In genomic region chr7:27689045-27689877, GRCh38 we compare ENCODE assay signal across 9 cellular contexts. TPM values are rescaled to one million over a fixed set of nuclear protein-coding genes. Genes with fewer than 3 reads are reported as not detected.
DNase-seq lines count a peak whose midpoint lies in the region; ATAC-seq and TF ChIP-seq lines count a peak whose summit lies in the region.
"Had no signal": no experiment of that assay in that cellular context is flagged by ENCODE, and none has a peak within 500 bp of the region (broad histone marks: within the 10 kb centered on the region; RNA-seq: fewer than 3 reads in every experiment).

No MANE protein-coding gene starts in this region.

- CTCF ChIA-PET in activated CD4-positive, alpha-beta T cell treated with anti-CD3 and anti-CD28 coated beads, Interleukin-2, amount 10 ng/mL, durations not matched to agents 7 days and 5 days (lab: Charles Lee): no interaction called here

- no peaks in the 10 kb centered on the region for H3K4me1 Mint-ChIP-seq in activated CD4-positive, alpha-beta T cell treated with anti-CD3 and anti-CD28 coated beads, Interleukin-2, amount 10 ng/mL, durations not matched to agents 7 days and 5 days
- H3K4me1 Mint-ChIP-seq in immature natural killer cell: no peaks in the 10 kb centered on the region

- no peaks in the 10 kb centered on the region for H3K27me3 ChIP-seq in thyroid gland

- H3K4me3 Mint-ChIP-seq in activated CD4-positive, alpha-beta T cell treated with anti-CD3 and anti-CD28 coated beads, Interleukin-2, amount 10 ng/mL, durations not matched to agents 7 days and 5 days: no peak overlapping the region
- H3K4me3 Mint-ChIP-seq in immature natural killer cell: no peak overlapping the region

- H3K9me3 Mint-ChIP-seq in activated CD4-positive, alpha-beta T cell treated with anti-CD3 and anti-CD28 coated beads, Interleukin-2, amount 10 ng/mL, durations not matched to agents 7 days and 5 days: no peaks in the 10 kb centered on the region
- peaks cover 0 to 6% (median 3%) of the 10 kb centered on the region in 6 donors for H3K9me3 Mint-ChIP-seq in immature natural killer cell

- no peak overlapping the region for H3K27ac ChIP-seq in thyroid gland
- H3K27ac ChIP-seq: parathyroid adenoma had no signal

- TF ChIP-seq POLR2A in GM18505 (IDR thresholded peaks at IDR 0.05; ENCODE audit: borderline replicate concordance, extremely low read depth, insufficient read depth, insufficient read length) (no peak), thyroid gland (IDR thresholded peaks at IDR 0.05) (no peak)

- H3K9me3 ChIP-seq in thyroid gland: no peaks in the 10 kb centered on the region

- peaks cover 15% of the 10 kb centered on the region for H3K27me3 Mint-ChIP-seq in activated CD4-positive, alpha-beta T cell treated with anti-CD3 and anti-CD28 coated beads, Interleukin-2, amount 10 ng/mL, durations not matched to agents 7 days and 5 days
- peaks cover 0 to 9% (median 8%) of the 10 kb centered on the region in 3 donors for H3K27me3 Mint-ChIP-seq in immature natural killer cell (ENCODE audit: low read depth in 3 of 3)

- peak in 1 of 6 experiments; percentile 14 for TF ChIP-seq CTCF in thyroid gland (IDR thresholded peaks at IDR 0.05)

- POLR2A ChIA-PET in activated CD4-positive, alpha-beta T cell treated with anti-CD3 and anti-CD28 coated beads, Interleukin-2, amount 10 ng/mL, durations not matched to agents 7 days and 5 days (lab: Charles Lee): no interaction called here

- ATAC-seq in GM18505 (IDR thresholded peaks at IDR 0.05; ENCODE audit: unreplicated experiment): no peak

- H3K27ac Mint-ChIP-seq in activated CD4-positive, alpha-beta T cell treated with anti-CD3 and anti-CD28 coated beads, Interleukin-2, amount 10 ng/mL, durations not matched to agents 7 days and 5 days: no peak overlapping the region
- no peak overlapping the region for H3K27ac Mint-ChIP-seq in immature natural killer cell

- no peaks in the 10 kb centered on the region for H3K4me1 ChIP-seq in thyroid gland
- H3K4me1 ChIP-seq: parathyroid adenoma had no signal

- no peaks in the 10 kb centered on the region for H3K36me3 Mint-ChIP-seq in activated CD4-positive, alpha-beta T cell treated with anti-CD3 and anti-CD28 coated beads, Interleukin-2, amount 10 ng/mL, durations not matched to agents 7 days and 5 days (ENCODE audit: low read depth)
- H3K36me3 Mint-ChIP-seq in immature natural killer cell: peaks cover 0 to 6% (median 0%) of the 10 kb centered on the region in 3 donors

- WGBS in thyroid gland, 2 donors: 86 to 88% methylated on average over 4 of the region's 4 CpGs

- intact Hi-C loops in thyroid gland (cut with DNase I): no loop called here

- DNase-seq in NCI-H748 (lab: John Stamatoyannopoulos, UW; ENCODE audit: unreplicated experiment) (peak; percentile 33), NCI-H748 treated with DMSO at 0.1 percent for 48 hours (lab: John Stamatoyannopoulos, UW) (no peak), immature natural killer cell (peak in 2 of 3 donors; percentile 2 to 13), NCI-H187 treated with DMSO at 0.1 percent for 48 hours (lab: John Stamatoyannopoulos, UW) (no peak), thyroid gland (no peak)
- DNase-seq in activated CD4-positive, alpha-beta T cell treated with anti-CD3 and anti-CD28 coated beads, Interleukin-2, amount 10 ng/mL, durations not matched to agents 7 days and 5 days: peak; percentile 8

- no peaks in the 10 kb centered on the region for H3K36me3 ChIP-seq in thyroid gland

- TF ChIP-seq RAD21 in Ishikawa (IDR thresholded peaks at IDR 0.05; ENCODE audit: low read depth): peak; percentile 83

- TF ChIP-seq EP300 in Ishikawa (IDR thresholded peaks at IDR 0.05; ENCODE audit: borderline replicate concordance): no peak

- H3K4me3 ChIP-seq in thyroid gland (replicated peaks in 1 of 3): no peak overlapping the region

TF ChIP-seq in Ishikawa, 13 proteins besides CTCF, POLR2A, EP300 and RAD21:
- TF ChIP-seq USF1 (IDR thresholded peaks at IDR 0.05) (no peak), CEBPB (IDR thresholded peaks at IDR 0.05) (no peak), TEAD4 (IDR thresholded peaks at IDR 0.05) (no peak), TAF1 (IDR thresholded peaks at IDR 0.05; ENCODE audit: low read depth) (no peak), NFIC (IDR thresholded peaks at IDR 0.05) (no peak), YY1 (IDR thresholded peaks at IDR 0.05; ENCODE audit: low read depth) (no peak), ZBTB7A (IDR thresholded peaks at IDR 0.05; ENCODE audit: low read depth) (no peak), MAX (IDR thresholded peaks at IDR 0.05) (no peak), EGR1 (IDR thresholded peaks at IDR 0.05) (no peak), REST (IDR thresholded peaks at IDR 0.05; ENCODE audit: low read depth) (no peak), TCF12 (IDR thresholded peaks at IDR 0.05; ENCODE audit: low read depth) (no peak), CREB1 (IDR thresholded peaks at IDR 0.05; ENCODE audit: low read depth) (no peak), FOXM1 (IDR thresholded peaks at IDR 0.05; ENCODE audit: borderline replicate concordance, low read depth) (no peak)

RNA-seq across cellular contexts. Expression of gene HIBADH, which starts 26.6 kb away (rescaled TPM):
- 10 to 100 TPM; 12.8 TPM for total RNA-seq in activated CD4-positive, alpha-beta T cell treated with anti-CD3 and anti-CD28 coated beads, Interleukin-2, amount 10 ng/mL, durations not matched to agents 7 days and 5 days
- polyA plus RNA-seq in immature natural killer cell: 10 to 100 TPM; 24.9 to 41.1 (median 28.4) TPM
- 10 to 100 TPM; 73.7 to 99.9 (median 84.4) TPM for total RNA-seq in thyroid gland

RNA-seq across cellular contexts. Expression of gene TAX1BP1, which starts 50.7 kb away (rescaled TPM):
- total RNA-seq in activated CD4-positive, alpha-beta T cell treated with anti-CD3 and anti-CD28 coated beads, Interleukin-2, amount 10 ng/mL, durations not matched to agents 7 days and 5 days: 10 to 100 TPM; 58.8 to 65.1 TPM
- 100 to 1,000 TPM in 2 of 3 donors, 10 to 100 TPM in 1; 86.9 to 119 (median 114) TPM for polyA plus RNA-seq in immature natural killer cell
- total RNA-seq in thyroid gland: 100 to 1,000 TPM in 3 of 4 donors, 10 to 100 TPM in 1; 97.7 to 143 (median 120) TPM

Comparison
In these comparisons a context has a peak if more than half of its experiments do, and no peak if none do; other contexts are left out.
1. DNase-seq: peak in NCI-H748 (single experiment), activated CD4-positive, alpha-beta T cell treated with anti-CD3 and anti-CD28 coated beads, Interleukin-2, amount 10 ng/mL, durations not matched to agents 7 days and 5 days (single experiment) and immature natural killer cell (2 of 3); none in NCI-H748 treated with DMSO at 0.1 percent for 48 hours (single experiment), NCI-H187 treated with DMSO at 0.1 percent for 48 hours (single experiment) and thyroid gland (0 of 2).
2. RNA of gene HIBADH, which starts 26.6 kb away (total RNA-seq): 73.7 to 99.9 TPM in thyroid gland; 12.8 TPM in activated CD4-positive, alpha-beta T cell treated with anti-CD3 and anti-CD28 coated beads, Interleukin-2, amount 10 ng/mL, durations not matched to agents 7 days and 5 days; every median in the first group is over 4 times any median in the second.